Comparison of ENCODE assay signal across 1 cellular context in the genomic region with DNA sequence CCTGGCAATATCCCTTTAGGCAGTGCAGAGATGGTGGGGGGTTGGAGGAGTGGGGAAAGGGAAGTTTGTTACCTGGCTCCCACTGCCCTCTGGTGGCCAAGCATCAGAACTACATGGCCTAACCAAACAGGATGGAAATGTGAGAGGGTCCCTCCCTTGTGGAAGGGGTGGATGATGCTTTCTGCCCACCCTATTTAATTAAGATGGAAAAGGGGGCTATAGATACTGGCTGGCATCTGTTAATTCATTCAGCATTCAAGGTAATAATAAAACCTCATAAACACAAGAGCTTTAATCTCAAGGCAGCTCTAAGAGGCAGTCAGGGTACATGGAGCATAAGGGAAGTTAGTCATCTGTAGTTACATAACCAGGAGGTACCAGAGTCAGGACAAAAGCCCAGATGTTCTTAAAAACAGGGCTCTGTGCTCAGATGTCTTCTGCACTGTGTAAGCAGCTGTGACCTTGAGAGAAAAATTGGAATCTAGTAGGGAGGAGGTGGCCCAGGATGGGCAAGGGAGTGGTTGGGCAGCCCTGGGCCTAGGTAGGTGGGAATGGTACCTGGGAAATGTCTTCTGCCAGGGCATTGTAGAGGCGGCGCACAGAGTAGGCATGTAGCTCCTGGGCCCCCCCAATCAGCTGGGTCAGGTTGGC.
TF ChIP-seq lines count a peak whose summit lies in the region.

No MANE protein-coding gene starts in this region.

TF ChIP-seq in IMR-90, 13 proteins besides CTCF, POLR2A, EP300 and RAD21 (continued from another document):
- no peak for TF ChIP-seq CHD1 (IDR thresholded peaks at IDR 0.05; ENCODE audit: low read depth, low read length)
- no peak for TF ChIP-seq BHLHE40 (IDR thresholded peaks at IDR 0.05; ENCODE audit: low read depth, low read length)
- peak; percentile 57; the same call in 1 of the 2 replicates for TF ChIP-seq MAZ (IDR thresholded peaks at IDR 0.05; ENCODE audit: borderline replicate concordance, low read depth, low read length)
- no peak for TF ChIP-seq MXI1 (IDR thresholded peaks at IDR 0.05; ENCODE audit: borderline replicate concordance, low read depth, low read length)
- no peak for TF ChIP-seq MAFK (IDR thresholded peaks at IDR 0.05; ENCODE audit: low read depth, low read length)
- peak; percentile 74 for TF ChIP-seq SMC3 (IDR thresholded peaks at IDR 0.05; ENCODE audit: low read depth, low read length)
- TF ChIP-seq NFE2L2 (IDR thresholded peaks at IDR 0.05; ENCODE audit: low read depth, low read length), result no peak
TF ChIP-seq in IMR-90: peak in this region for 2.
